ENCODE assay signal across 9 cellular contexts in the genomic region with DNA sequence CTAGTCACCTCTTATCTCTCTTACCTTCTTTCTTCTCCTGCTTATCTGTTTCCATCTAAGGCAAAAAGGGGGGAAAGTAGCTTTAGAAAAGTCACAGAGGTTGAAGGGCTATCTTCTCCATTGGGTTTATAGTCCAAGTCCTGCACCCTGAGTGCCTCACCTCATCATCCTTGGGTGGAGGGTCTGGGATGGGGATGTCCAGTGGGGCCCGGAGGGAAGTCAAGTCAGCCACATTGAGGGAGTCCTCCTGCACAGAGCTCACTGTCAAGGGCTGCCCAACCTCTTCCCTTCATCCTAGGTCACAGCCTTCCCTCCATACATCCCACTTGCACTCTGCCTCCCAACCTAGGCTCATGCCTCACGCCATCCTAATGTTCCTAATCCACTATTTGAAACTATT. TPM values are rescaled to one million over a fixed set of nuclear protein-coding genes. Genes with fewer than 3 reads are reported as not detected.
A peak's percentile ranks its signal among the peaks of the same experiment; 100 is the strongest.
DNase-seq lines count a peak whose midpoint lies in the region; ATAC-seq and TF ChIP-seq lines count a peak whose summit lies in the region.
"Had no signal": no experiment of that assay in that cellular context is flagged by ENCODE, and none has a peak within 500 bp of the region (broad histone marks: within the 10 kb centered on the region; RNA-seq: fewer than 3 reads in every experiment).

No MANE protein-coding gene starts in this region.

- DNase-seq in Karpas-422: no peak
- DNase-seq in chondrocyte (ENCODE audit: low spot score): peak; percentile 52
- no peak for DNase-seq in neural progenitor cell (ENCODE audit: low spot score)
- DNase-seq in MV-4-11 (lab: John Stamatoyannopoulos, UW): no peak
- no peak for DNase-seq in globus pallidus (ENCODE audit: low spot score)
- DNase-seq: stimulated activated CD4-positive, alpha-beta T cell treated with anti-CD3 and anti-CD28 coated beads, Interleukin-1b, Interleukin-23, amount 100 ng/mL, for 48 hours had no signal

- no peaks in the 10 kb centered on the region for H3K9me3 ChIP-seq in BLaER1 treated with 17β-estradiol and CSF1 and Interleukin-3, amounts not matched to agents 10 nM and 100 nM (replicated peaks in 1 of 11)
- H3K9me3 ChIP-seq in Karpas-422 (ENCODE audit: low read length) (no peaks in the 10 kb centered on the region), neural progenitor cell (ENCODE audit: low read depth) (no peaks in the 10 kb centered on the region)

- no peak for ATAC-seq in HG02763 (IDR thresholded peaks at IDR 0.05; ENCODE audit: unreplicated experiment)
- no peak for ATAC-seq in HG02973 (IDR thresholded peaks at IDR 0.05; ENCODE audit: unreplicated experiment)

- TF ChIP-seq CTCF in chondrocyte (IDR thresholded peaks at IDR 0.05) (no peak), neural progenitor cell (IDR thresholded peaks at IDR 0.05) (no peak)

- H3K27ac ChIP-seq in BLaER1 treated with 17β-estradiol and CSF1 and Interleukin-3, amounts not matched to agents 10 nM and 100 nM: peak overlapping the region in 6 of 11 experiments; percentile 83 to 94 (median 88); a peak in 7 of 22 replicates
- H3K27ac ChIP-seq in Karpas-422 (ENCODE audit: low read length) (peak overlapping the region; percentile 82), neural progenitor cell (no peak overlapping the region)

- H3K27me3 Mint-ChIP-seq in chondrocyte (ENCODE audit: low read depth) (no peaks in the 10 kb centered on the region), neural progenitor cell (ENCODE audit: insufficient read depth, low read depth) (peaks cover 6% of the 10 kb centered on the region)

- peak overlapping the region in 9 of 11 experiments; percentile 89 to 96 (median 91); a peak in 19 of 22 replicates for H3K9ac ChIP-seq in BLaER1 treated with 17β-estradiol and CSF1 and Interleukin-3, amounts not matched to agents 10 nM and 100 nM
- H3K9ac ChIP-seq in Karpas-422 (ENCODE audit: low read length) (peak overlapping the region; percentile 99), neural progenitor cell (no peak overlapping the region)

- no peak overlapping the region for H2AFZ ChIP-seq in Karpas-422 (ENCODE audit: low read length)
- no peak overlapping the region for H2AFZ ChIP-seq in neural progenitor cell (replicated peaks)

- H4K20me1 ChIP-seq in BLaER1 treated with 17β-estradiol and CSF1 and Interleukin-3, amounts not matched to agents 10 nM and 100 nM: peaks cover 3 to 59% (median 39%) of the 10 kb centered on the region in 11 experiments; a peak in 18 of 22 replicates
- peaks cover 12% of the 10 kb centered on the region for H4K20me1 ChIP-seq in Karpas-422 (ENCODE audit: insufficient read depth, low read depth, low read length)
- peaks cover 20% of the 10 kb centered on the region for H4K20me1 ChIP-seq in neural progenitor cell (ENCODE audit: low read depth)

- H3K4me3 ChIP-seq in BLaER1 treated with 17β-estradiol and CSF1 and Interleukin-3, amounts not matched to agents 10 nM and 100 nM: peak overlapping the region; percentile 88 to 99 (median 92)
- H3K4me3 ChIP-seq in Karpas-422 (ENCODE audit: low read length) (peak overlapping the region; percentile 98), neural progenitor cell (no peak overlapping the region)

- H3K27ac Mint-ChIP-seq in chondrocyte (ENCODE audit: unreplicated experiment): no peak overlapping the region
- H3K27ac Mint-ChIP-seq in neural progenitor cell: no peak overlapping the region

- H3F3A ChIP-seq in neural progenitor cell (ENCODE audit: low read depth): peaks cover 28% of the 10 kb centered on the region

- H3K9me2 ChIP-seq in Karpas-422 (replicated peaks; ENCODE audit: insufficient read depth, low read length): no peaks in the 10 kb centered on the region

- H3K4me3 Mint-ChIP-seq in chondrocyte (ENCODE audit: unreplicated experiment) (no peak overlapping the region), neural progenitor cell (peak overlapping the region; percentile 99)

- peaks cover 59 to 66% (median 61%) of the 10 kb centered on the region in 10 experiments for H3K4me1 ChIP-seq in BLaER1 treated with 17β-estradiol and CSF1 and Interleukin-3, amounts not matched to agents 10 nM and 100 nM
- H3K4me1 ChIP-seq in Karpas-422 (ENCODE audit: low read length) (peaks cover 54% of the 10 kb centered on the region), neural progenitor cell (peaks cover 10% of the 10 kb centered on the region)

- peak overlapping the region; percentile 85 to 98 (median 95) for H3K4me2 ChIP-seq in BLaER1 treated with 17β-estradiol and CSF1 and Interleukin-3, amounts not matched to agents 10 nM and 100 nM
- H3K4me2 ChIP-seq in Karpas-422 (ENCODE audit: low read depth, low read length, poor library complexity, severe bottlenecking) (peak overlapping the region; percentile 89), neural progenitor cell (peak overlapping the region; percentile 100)

- peaks cover 5% of the 10 kb centered on the region for H3K36me3 Mint-ChIP-seq in chondrocyte (ENCODE audit: low read depth)
- peaks cover 7% of the 10 kb centered on the region for H3K36me3 Mint-ChIP-seq in neural progenitor cell

- H3K79me2 ChIP-seq in Karpas-422 (ENCODE audit: low read length): peaks cover 67% of the 10 kb centered on the region
- H3K79me2 ChIP-seq in neural progenitor cell (ENCODE audit: low read depth): peaks cover 41% of the 10 kb centered on the region

- peaks cover 29 to 54% (median 44%) of the 10 kb centered on the region in 11 experiments for H3K36me3 ChIP-seq in BLaER1 treated with 17β-estradiol and CSF1 and Interleukin-3, amounts not matched to agents 10 nM and 100 nM
- H3K36me3 ChIP-seq in Karpas-422 (ENCODE audit: insufficient read depth, low read length) (peaks cover 20% of the 10 kb centered on the region), neural progenitor cell (no peaks in the 10 kb centered on the region)

- H3K4me1 Mint-ChIP-seq in chondrocyte (ENCODE audit: low read depth): peaks cover 46% of the 10 kb centered on the region
- peaks cover 28% of the 10 kb centered on the region for H3K4me1 Mint-ChIP-seq in neural progenitor cell

- H3K9me3 Mint-ChIP-seq in chondrocyte (ENCODE audit: low read depth) (no peaks in the 10 kb centered on the region), neural progenitor cell (no peaks in the 10 kb centered on the region)

- H3K27me3 ChIP-seq in BLaER1 treated with 17β-estradiol and CSF1 and Interleukin-3, amounts not matched to agents 10 nM and 100 nM: no peaks in the 10 kb centered on the region
- no peaks in the 10 kb centered on the region for H3K27me3 ChIP-seq in Karpas-422 (ENCODE audit: low read length)
- H3K27me3 ChIP-seq in neural progenitor cell: no peaks in the 10 kb centered on the region

RNA-seq across cellular contexts. Expression of a gene that starts 1.2 kb away (rescaled TPM):
- total RNA-seq in Karpas-422 (2014; rRNA removed; shearing (Covaris generic); ENCODE audit: low replicate concordance): 469 and 536 TPM in 2 replicates
- total RNA-seq in chondrocyte (53.6 to 78.7 TPM (median 59.7 TPM) in 3 replicates), neural progenitor cell (ENCODE audit: low replicate concordance) (43.5 and 53.5 TPM in 2 replicates)

RNA-seq across cellular contexts. Expression of a gene that starts 2.1 kb away (rescaled TPM):
- total RNA-seq in Karpas-422 (2014; rRNA removed; shearing (Covaris generic); ENCODE audit: low replicate concordance): 82.0 and 153 TPM in 2 replicates
- 38.8 to 50.6 TPM (median 45.8 TPM) in 3 replicates for total RNA-seq in chondrocyte
- total RNA-seq in neural progenitor cell (ENCODE audit: low replicate concordance): 28.8 and 38.3 TPM in 2 replicates

RNA-seq across cellular contexts. Expression of a gene that starts 3.8 kb away (rescaled TPM):
- total RNA-seq in Karpas-422 (2014; rRNA removed; shearing (Covaris generic); ENCODE audit: low replicate concordance): 35.3 and 95.4 TPM in 2 replicates
- total RNA-seq in chondrocyte: 14.0 to 15.3 TPM (median 14.8 TPM) in 3 replicates
- total RNA-seq in neural progenitor cell (ENCODE audit: low replicate concordance): 14.0 and 23.8 TPM in 2 replicates

RNA-seq across cellular contexts. Expression of a gene that starts 9.2 kb away (rescaled TPM):
- total RNA-seq in Karpas-422 (2014; rRNA removed; shearing (Covaris generic); ENCODE audit: low replicate concordance): 435 and 452 TPM in 2 replicates
- total RNA-seq in chondrocyte: 59.2 to 76.1 TPM (median 64.9 TPM) in 3 replicates
- 32.7 and 37.5 TPM in 2 replicates for total RNA-seq in neural progenitor cell (ENCODE audit: low replicate concordance)

RNA-seq across cellular contexts. Expression of a gene that starts 14.8 kb away (rescaled TPM):
- 0.89 and 1.6 TPM in 2 replicates for total RNA-seq in Karpas-422 (2014; rRNA removed; shearing (Covaris generic); ENCODE audit: low replicate concordance)
- total RNA-seq in chondrocyte: 0.27 TPM in 1 of 3 replicates, not detected in the others
- 0.77 and 1.2 TPM in 2 replicates for total RNA-seq in neural progenitor cell (ENCODE audit: low replicate concordance)
